8 cellular contexts compared by ENCODE assay signal in genomic region chr9:35079041-35079425, GRCh38. TPM values are rescaled to one million over a fixed set of nuclear protein-coding genes. Genes with fewer than 3 reads are reported as not detected.
DNase-seq lines count a peak whose midpoint lies in the region; ATAC-seq and TF ChIP-seq lines count a peak whose summit lies in the region.

No MANE protein-coding gene starts in this region.

- H3K36me3 ChIP-seq in esophagus (ENCODE audit: control insufficient read depth in 2 of 2, insufficient read depth in 2 of 2, low read length in 1 of 2): peaks cover 0 to 9% of the 10 kb centered on the region in 2 donors
- no peaks in the 10 kb centered on the region for H3K36me3 ChIP-seq in sigmoid colon

- H3K4me3 Mint-ChIP-seq in activated CD4-positive, alpha-beta T cell treated with anti-CD3 and anti-CD28 coated beads for 36 hours: peak overlapping the region; percentile 81

- peaks cover 19% of the 10 kb centered on the region for H3K4me1 Mint-ChIP-seq in activated CD4-positive, alpha-beta T cell treated with anti-CD3 and anti-CD28 coated beads for 36 hours

- TF ChIP-seq CTCF in sigmoid colon (IDR thresholded peaks at IDR 0.05): no peak

- H3K27ac ChIP-seq in esophagus (ENCODE audit: low read depth in 2 of 2, low read length in 1 of 2) (peak overlapping the region in 1 of 2 donors; percentile 77), sigmoid colon (peak overlapping the region; percentile 70 to 87 (median 78))

- peaks cover 35% of the 10 kb centered on the region for H3K36me3 Mint-ChIP-seq in activated CD4-positive, alpha-beta T cell treated with anti-CD3 and anti-CD28 coated beads for 36 hours (ENCODE audit: low read depth)

- POLR2A ChIA-PET in activated CD4-positive, alpha-beta T cell treated with anti-CD3 and anti-CD28 coated beads for 36 hours (lab: Charles Lee): interaction anchor here (0.6 to 2.4 kb wide), 5 partner anchors 13 to 36 kb away, joined by 3 to 10 read pairs (median 5); partner anchors contain the start of genes ATOSB and STOML2

- H3K9me3 ChIP-seq in esophagus (ENCODE audit: control insufficient read depth in 2 of 2, insufficient read depth in 1 of 2, low read depth in 1 of 2, low read length in 1 of 2) (no peaks in the 10 kb centered on the region), sigmoid colon (no peaks in the 10 kb centered on the region)

- no peaks in the 10 kb centered on the region for H3K9me3 Mint-ChIP-seq in activated CD4-positive, alpha-beta T cell treated with anti-CD3 and anti-CD28 coated beads for 36 hours (ENCODE audit: low read depth)

- H3K4me1 ChIP-seq in esophagus (ENCODE audit: control insufficient read depth in 2 of 2, insufficient read depth in 2 of 2, low read length in 1 of 2) (peaks cover 2 to 5% of the 10 kb centered on the region in 2 donors), sigmoid colon (peaks cover 0 to 20% (median 16%) of the 10 kb centered on the region in 4 donors)

- TF ChIP-seq POLR2A in sigmoid colon (IDR thresholded peaks at IDR 0.05): no peak

- peak; percentile 34 for DNase-seq in activated CD4-positive, alpha-beta T cell treated with anti-CD3 and anti-CD28 coated beads for 36 hours
- DNase-seq in activated CD4-positive, alpha-beta T cell treated with anti-CD3 and anti-CD28 coated beads, Interleukin-2, amount 50 U/mL, for 4 hours: no peak
- DNase-seq in RPMI8226 (peak; percentile 14), sigmoid colon (peak; percentile 35), NCI-H345 (lab: John Stamatoyannopoulos, UW) (no peak), NCI-H446 (lab: John Stamatoyannopoulos, UW) (no peak)
- no peak for DNase-seq in activated effector memory CD4-positive, alpha-beta T cell treated with Interleukin-2 at 50 U/mL for 16 hours

- no peak for ATAC-seq in activated CD4-positive, alpha-beta T cell treated with anti-CD3 and anti-CD28 coated beads for 36 hours

- intact Hi-C loops in activated CD4-positive, alpha-beta T cell treated with anti-CD3 and anti-CD28 coated beads for 36 hours (cut with DNase I, micrococcal nuclease): loop anchor here in 1 of 2 experiments (1.0 to 10.0 kb wide), 3 partner anchors 32 to 1784 kb away; partner anchors contain the start of genes ATOSB and NFX1
- intact Hi-C loops in sigmoid colon (cut with DNase I): no loop called here

- WGBS in esophagus, 2 donors: 4% methylated on average over 10 of the region's 10 CpGs
- 5 to 8% methylated on average over 10 of the region's 10 CpGs for WGBS in sigmoid colon, 2 donors

- no peaks in the 10 kb centered on the region for H3K27me3 Mint-ChIP-seq in activated CD4-positive, alpha-beta T cell treated with anti-CD3 and anti-CD28 coated beads for 36 hours

- H3K4me3 ChIP-seq in esophagus (ENCODE audit: low read depth in 1 of 2, low read length in 2 of 2): peak overlapping the region; percentile 85 to 90
- peak overlapping the region; percentile 62 to 74 (median 72) for H3K4me3 ChIP-seq in sigmoid colon

- peak overlapping the region; percentile 96 for H3K27ac Mint-ChIP-seq in activated CD4-positive, alpha-beta T cell treated with anti-CD3 and anti-CD28 coated beads for 36 hours

- H3K27me3 ChIP-seq in esophagus (ENCODE audit: control insufficient read depth in 1 of 2, insufficient read depth in 2 of 2, low read length in 2 of 2) (no peaks in the 10 kb centered on the region), sigmoid colon (no peaks in the 10 kb centered on the region)

- CTCF ChIA-PET in activated CD4-positive, alpha-beta T cell treated with anti-CD3 and anti-CD28 coated beads for 36 hours (lab: Charles Lee): interaction anchor here (0.7 to 7.5 kb wide), 11 partner anchors 10 to 736 kb away, joined by 3 to 54 read pairs (median 4); partner anchors contain the start of genes HINT2, PIGO and STOML2

- TF ChIP-seq EP300 in sigmoid colon (IDR thresholded peaks at IDR 0.05): no peak

RNA-seq across cellular contexts. Expression of gene FANCG, which starts 0.7 kb away (rescaled TPM):
- 10 to 100 TPM; 92.8 to 93.4 TPM for total RNA-seq in activated CD4-positive, alpha-beta T cell treated with anti-CD3 and anti-CD28 coated beads for 36 hours
- polyA plus RNA-seq in esophagus (10 to 100 TPM; 14.7 to 24.5 TPM), sigmoid colon (10 to 100 TPM in 1 of 3 donors, 1 to 10 TPM in 2; 4.4 to 24.0 (median 5.4) TPM)
- total RNA-seq in sigmoid colon: 10 to 100 TPM in 3 of 4 donors, 1 to 10 TPM in 1; 3.2 to 17.0 (median 12.9) TPM

RNA-seq across cellular contexts. Expression of gene VCP, which starts 6.6 kb away (rescaled TPM):
- total RNA-seq in activated CD4-positive, alpha-beta T cell treated with anti-CD3 and anti-CD28 coated beads for 36 hours: 100 to 1,000 TPM; 261 to 268 TPM
- 100 to 1,000 TPM in 1 of 2 donors, 10 to 100 TPM in 1; 60.4 to 150 TPM for polyA plus RNA-seq in esophagus
- 100 to 1,000 TPM; 107 to 129 (median 115) TPM for total RNA-seq in sigmoid colon
- 100 to 1,000 TPM in 1 of 3 donors, 10 to 100 TPM in 2; 50.5 to 128 (median 62.2) TPM for polyA plus RNA-seq in sigmoid colon

RNA-seq across cellular contexts. Expression of gene PIGO, which starts 17.4 kb away (rescaled TPM):
- 10 to 100 TPM; 21.0 to 27.2 TPM for total RNA-seq in activated CD4-positive, alpha-beta T cell treated with anti-CD3 and anti-CD28 coated beads for 36 hours
- polyA plus RNA-seq in esophagus: 10 to 100 TPM; 12.3 to 12.5 TPM
- total RNA-seq in sigmoid colon: 10 to 100 TPM in 1 of 4 donors, 1 to 10 TPM in 3; 5.9 to 13.6 (median 9.1) TPM
- 10 to 100 TPM in 2 of 3 donors, 1 to 10 TPM in 1; 3.0 to 23.5 (median 10.9) TPM for polyA plus RNA-seq in sigmoid colon

RNA-seq across cellular contexts. Expression of gene STOML2, which starts 23.9 kb away (rescaled TPM):
- total RNA-seq in activated CD4-positive, alpha-beta T cell treated with anti-CD3 and anti-CD28 coated beads for 36 hours: 100 to 1,000 TPM; 169 to 201 TPM
- polyA plus RNA-seq in esophagus (100 to 1,000 TPM in 1 of 2 donors, 10 to 100 TPM in 1; 32.9 to 107 TPM), sigmoid colon (100 to 1,000 TPM; 136 to 145 (median 143) TPM)
- 100 to 1,000 TPM in 3 of 4 donors, 10 to 100 TPM in 1; 87.2 to 144 (median 116) TPM for total RNA-seq in sigmoid colon

RNA-seq across cellular contexts. Expression of gene ATOSB, which starts 36.6 kb away (rescaled TPM):
- total RNA-seq in activated CD4-positive, alpha-beta T cell treated with anti-CD3 and anti-CD28 coated beads for 36 hours: 1 to 10 TPM; 5.7 to 6.4 TPM
- polyA plus RNA-seq in esophagus (10 to 100 TPM; 19.6 to 20.9 TPM), sigmoid colon (10 to 100 TPM; 17.4 to 27.3 (median 25.4) TPM)
- total RNA-seq in sigmoid colon: 10 to 100 TPM; 10.5 to 22.5 (median 19.1) TPM

Comparison
In these comparisons a context has a peak if more than half of its experiments do, and no peak if none do; other contexts are left out.
1. DNase-seq: peak in activated CD4-positive, alpha-beta T cell treated with anti-CD3 and anti-CD28 coated beads for 36 hours (single experiment), RPMI8226 (single experiment) and sigmoid colon (single experiment); none in activated CD4-positive, alpha-beta T cell treated with anti-CD3 and anti-CD28 coated beads, Interleukin-2, amount 50 U/mL, for 4 hours (0 of 2), NCI-H345 (single experiment), NCI-H446 (0 of 2) and activated effector memory CD4-positive, alpha-beta T cell treated with Interleukin-2 at 50 U/mL for 16 hours (single experiment).
2. RNA of gene FANCG, which starts 0.7 kb away (total RNA-seq): 92.8 to 93.4 TPM in activated CD4-positive, alpha-beta T cell treated with anti-CD3 and anti-CD28 coated beads for 36 hours; 3.2 to 17.0 TPM in sigmoid colon; every median in the first group is over 4 times any median in the second.